19 cellular contexts compared by ENCODE assay signal in the genomic region with DNA sequence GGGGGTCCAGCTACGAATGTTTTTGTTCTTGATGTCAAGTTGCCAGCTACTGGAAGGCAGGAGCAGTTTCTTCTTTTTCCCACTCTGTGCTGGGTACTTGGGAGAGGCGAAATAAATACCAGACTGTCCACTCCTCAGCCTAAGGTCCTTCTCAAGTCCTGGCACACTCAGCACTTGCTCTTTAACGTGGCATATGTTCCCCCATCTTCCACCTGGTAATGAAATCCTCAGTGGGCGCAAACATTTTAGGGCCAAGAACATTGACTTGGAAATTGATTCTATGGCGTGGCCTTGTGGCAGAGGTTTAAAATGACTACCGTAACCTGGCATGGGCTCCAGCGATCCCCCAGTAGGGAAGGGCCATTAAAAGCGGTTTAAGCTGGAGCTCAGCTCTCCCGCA. TPM values are rescaled to one million over a fixed set of nuclear protein-coding genes. Genes with fewer than 3 reads are reported as not detected.
A peak's percentile ranks its signal among the peaks of the same experiment; 100 is the strongest.
DNase-seq lines count a peak whose midpoint lies in the region; ATAC-seq and TF ChIP-seq lines count a peak whose summit lies in the region.
"Had no signal": no experiment of that assay in that cellular context is flagged by ENCODE, and none has a peak within 500 bp of the region (broad histone marks: within the 10 kb centered on the region; RNA-seq: fewer than 3 reads in every experiment).

No MANE protein-coding gene starts in this region.

- intact Hi-C loops in OCI-LY7 (cut with micrococcal nuclease; ENCODE audit: unreplicated experiment), result no loop called here
- intact Hi-C loops in posterior vena cava (cut with DNase I), result no loop called here

- no peaks in the 10 kb centered on the region for H3K9me3 ChIP-seq in OCI-LY7 (ENCODE audit: low read length)
- H3K9me3 ChIP-seq: A549, Caco-2 had no signal

- no peak overlapping the region for H3K27ac ChIP-seq in OCI-LY7 (ENCODE audit: low read depth, low read length, poor library complexity, severe bottlenecking)
- H3K27ac ChIP-seq: 22Rv1, A549, C4-2B had no signal

- no peaks in the 10 kb centered on the region for H3K79me2 ChIP-seq in OCI-LY7 (ENCODE audit: insufficient read depth, low read depth, low read length)

- POLR2A ChIA-PET in OCI-LY7 (lab: Charles Lee), result no interaction called here

- no peak for TF ChIP-seq CTCF in OCI-LY7 (conservative IDR thresholded peaks at IDR 0.05; ENCODE audit: low read length)

- in situ Hi-C loops in G401 (cut with HindIII; ENCODE audit: low sequenced_read_pairs), result no loop called here

- DNase-seq in G401 (ENCODE audit: low spot score) (peak; percentile 78), OCI-LY7 (ENCODE audit: low spot score) (no peak), cerebellar cortex (ENCODE audit: low spot score) (peak; percentile 74), posterior vena cava (ENCODE audit: low spot score) (peak; percentile 4), DMS153 treated with DMSO at 0.1 percent for 48 hours (lab: John Stamatoyannopoulos, UW; ENCODE audit: unreplicated experiment) (no peak)
- DNase-seq: AML-193; CD4-positive, alpha-beta T cell; DMS79; GF-D8; GOT3; HFFc6; IMR-90; KBM-7 had no signal

- no TSS peak for BruUV-seq in OCI-LY7 (replicated peaks; lab: Mats Ljungman, UMichigan)

- H3K4me1 ChIP-seq in OCI-LY7 (ENCODE audit: insufficient read depth, low read length, poor library complexity, severe bottlenecking), result no peaks in the 10 kb centered on the region
- H3K4me1 ChIP-seq: A549, Caco-2 had no signal

- H3K4me3 ChIP-seq in OCI-LY7 (ENCODE audit: low read depth, low read length, poor library complexity, severe bottlenecking), result no peak overlapping the region
- H3K4me3 ChIP-seq: A549 had no signal

- peak overlapping the region; percentile 13; the same call in 1 of the 2 replicates for H2AFZ ChIP-seq in OCI-LY7 (ENCODE audit: low read length)

- no peak overlapping the region for H3K4me2 ChIP-seq in OCI-LY7 (ENCODE audit: low read length)
- H3K4me2 ChIP-seq: A549 had no signal

- ATAC-seq in HG03432 (IDR thresholded peaks at IDR 0.05; ENCODE audit: unreplicated experiment) (no peak), GM21528 (IDR thresholded peaks at IDR 0.05; ENCODE audit: low FRiP score, unreplicated experiment) (no peak)

- no peaks in the 10 kb centered on the region for H3K9me2 ChIP-seq in OCI-LY7 (ENCODE audit: insufficient read depth, low read length)

- H3K36me3 ChIP-seq in OCI-LY7 (ENCODE audit: insufficient read depth, low read length), result no peaks in the 10 kb centered on the region

- H4K20me1 ChIP-seq in OCI-LY7 (ENCODE audit: insufficient read depth, low read length), result no peaks in the 10 kb centered on the region

- CTCF ChIA-PET in OCI-LY7 (lab: Charles Lee; ENCODE audit: unreplicated experiment), result no interaction called here

RNA-seq across cellular contexts. Expression of a gene that starts 51.1 kb away (rescaled TPM):
- 36.1 and 40.0 TPM in 2 replicates for total RNA-seq in G401 (2014; rRNA removed; shearing (Covaris generic))
- total RNA-seq in OCI-LY7 (2014; rRNA removed; shearing (Covaris generic)), result 14.7 and 16.0 TPM in 2 replicates
- 19.4 and 19.8 TPM in 2 replicates for total RNA-seq in OCI-LY7 (2022)
- 10 to 100 TPM; 18.7 to 24.0 TPM for total RNA-seq in posterior vena cava

Comparison
In these comparisons a context has a peak if more than half of its experiments do, and no peak if none do; other contexts are left out.
1. DNase-seq: peak in G401 (single experiment), cerebellar cortex (single experiment) and posterior vena cava (single experiment); none in OCI-LY7 (single experiment) and DMS153 treated with DMSO at 0.1 percent for 48 hours (single experiment).